8 cellular contexts compared by ENCODE assay signal in the genomic region with DNA sequence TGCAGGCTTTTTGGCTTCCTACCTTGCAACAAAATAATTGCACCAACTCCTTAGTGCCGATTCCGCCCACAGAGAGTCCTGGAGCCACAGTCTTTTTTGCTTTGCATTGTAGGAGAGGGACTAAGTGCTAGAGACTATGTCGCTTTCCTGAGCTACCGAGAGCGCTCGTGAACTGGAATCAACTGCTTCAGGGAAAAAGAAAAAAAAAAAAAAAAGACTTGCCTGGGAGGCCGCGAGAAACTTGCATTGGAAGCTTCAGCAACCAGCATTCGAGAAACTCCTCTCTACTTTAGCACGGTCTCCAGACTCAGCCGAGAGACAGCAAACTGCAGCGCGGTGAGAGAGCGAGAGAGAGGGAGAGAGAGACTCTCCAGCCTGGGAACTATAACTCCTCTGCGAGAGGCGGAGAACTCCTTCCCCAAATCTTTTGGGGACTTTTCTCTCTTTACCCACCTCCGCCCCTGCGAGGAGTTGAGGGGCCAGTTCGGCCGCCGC. TPM values are rescaled to one million over a fixed set of nuclear protein-coding genes. Genes with fewer than 3 reads are reported as not detected.
DNase-seq lines count a peak whose midpoint lies in the region; ATAC-seq and TF ChIP-seq lines count a peak whose summit lies in the region.

No MANE protein-coding gene starts in this region.

- no peaks in the 10 kb centered on the region for H3K27me3 ChIP-seq in OCI-LY1 (ENCODE audit: insufficient read depth, low read length)

- peak overlapping the region; percentile 60 for H3K27ac ChIP-seq in OCI-LY1 (ENCODE audit: low read depth, low read length, poor library complexity, severe bottlenecking)

- H3K36me3 ChIP-seq in OCI-LY1 (ENCODE audit: insufficient read depth, low read length): peaks cover 27% of the 10 kb centered on the region

- H3F3A ChIP-seq in OCI-LY1 (ENCODE audit: insufficient read depth, low read length): 0 out of 2 replicates have a peak, but pooled peaks cover 5% of the 10 kb centered on the region

- peak; percentile 2 for DNase-seq in stimulated activated CD8-positive, alpha-beta memory T cell treated with anti-CD3 and anti-CD28 coated beads, Interleukin-15, amount 100 ng/mL, for 24 hours (ENCODE audit: low read depth)
- no peak for DNase-seq in stimulated activated CD8-positive, alpha-beta memory T cell treated with anti-CD3 and anti-CD28 coated beads, Interleukin-4, amount 100 ng/mL, for 48 hours
- DNase-seq in dermis blood vessel endothelial cell (peak; percentile 69), medulla oblongata (ENCODE audit: extremely low spot score) (peak; percentile 60), ureter (ENCODE audit: low spot score) (peak; percentile 52), iPS-NIHi11 (ENCODE audit: low spot score) (no peak)

- H3K4me3 ChIP-seq in OCI-LY1 (ENCODE audit: low read depth, low read length, poor library complexity, severe bottlenecking): peak overlapping the region; percentile 77

- no peaks in the 10 kb centered on the region for H3K9me2 ChIP-seq in OCI-LY1 (ENCODE audit: low read depth, low read length)

- H2AFZ ChIP-seq in OCI-LY1 (ENCODE audit: low read length): no peak overlapping the region

- H3K79me2 ChIP-seq in OCI-LY1 (ENCODE audit: insufficient read depth, low read length): no peaks in the 10 kb centered on the region

- H4K20me1 ChIP-seq in OCI-LY1 (ENCODE audit: insufficient read depth, low read length): no peaks in the 10 kb centered on the region

- peak overlapping the region; percentile 71 for H3K4me2 ChIP-seq in OCI-LY1 (ENCODE audit: low read length)

- TF ChIP-seq CTCF in OCI-LY1 (IDR thresholded peaks at IDR 0.05; ENCODE audit: low read length): no peak

- peak; percentile 14 for ATAC-seq in HG02870 (IDR thresholded peaks at IDR 0.05; ENCODE audit: unreplicated experiment)

- H3K9me3 ChIP-seq in OCI-LY1 (ENCODE audit: low read length): peaks cover 3% of the 10 kb centered on the region; the same call in 1 of the 2 replicates

- H3K9ac ChIP-seq in OCI-LY1 (ENCODE audit: low read length): peak overlapping the region; percentile 73

- H3K4me1 ChIP-seq in OCI-LY1 (ENCODE audit: insufficient read depth, low read length, severe bottlenecking): peaks cover 23% of the 10 kb centered on the region

RNA-seq across cellular contexts. Expression of a gene that starts 0.4 kb away (rescaled TPM):
- total RNA-seq in dermis blood vessel endothelial cell: 60.2 and 73.5 TPM in 2 replicates
- 30.3 TPM for total RNA-seq in ureter

Comparison
In these comparisons a context has a peak if more than half of its experiments do, and no peak if none do; other contexts are left out.
1. DNase-seq: peak in stimulated activated CD8-positive, alpha-beta memory T cell treated with anti-CD3 and anti-CD28 coated beads, Interleukin-15, amount 100 ng/mL, for 24 hours (single experiment), dermis blood vessel endothelial cell (single experiment), medulla oblongata (single experiment) and ureter (single experiment); none in stimulated activated CD8-positive, alpha-beta memory T cell treated with anti-CD3 and anti-CD28 coated beads, Interleukin-4, amount 100 ng/mL, for 48 hours (single experiment) and iPS-NIHi11 (single experiment).